ENCODE assay signal across 8 cellular contexts in the genomic region with DNA sequence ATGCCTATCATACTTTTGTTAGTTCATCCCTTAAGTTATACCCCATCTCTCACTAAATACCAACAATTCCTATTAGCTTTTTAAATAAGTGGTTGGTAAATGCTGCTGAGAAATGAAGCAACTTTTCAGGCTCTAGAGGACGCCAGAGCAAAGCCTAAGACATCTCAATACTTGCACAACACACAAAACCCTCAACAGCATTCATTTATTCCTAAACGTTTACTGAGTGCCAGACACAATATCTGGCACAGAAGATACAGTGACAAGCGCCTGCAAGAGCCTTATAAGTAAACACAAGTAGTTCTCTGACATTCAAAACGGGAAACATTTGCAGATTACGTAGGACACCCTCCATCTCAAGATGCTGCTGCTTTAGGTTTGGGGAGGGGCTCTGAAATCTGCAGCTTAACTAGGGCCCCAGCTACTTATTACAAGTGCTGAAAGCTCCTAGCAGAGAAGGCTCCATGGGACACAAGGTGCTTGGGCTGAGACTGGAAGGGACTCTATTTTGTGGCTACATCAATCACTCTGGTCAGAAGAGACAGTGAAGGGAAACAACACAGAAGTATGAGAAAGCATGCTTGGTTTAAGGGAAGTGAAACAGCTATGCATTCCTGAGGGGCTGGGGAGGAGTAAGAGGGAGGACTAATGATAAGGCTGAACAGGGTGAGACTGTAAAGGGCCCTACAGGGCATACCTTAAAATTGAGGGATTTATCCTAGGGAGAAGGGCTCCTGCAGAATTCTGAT.
DNase-seq lines count a peak whose midpoint lies in the region; ATAC-seq and TF ChIP-seq lines count a peak whose summit lies in the region.

No MANE protein-coding gene starts in this region.

- H3K27ac Mint-ChIP-seq in neural progenitor cell: no peak overlapping the region

- WGBS in adrenal gland, 4 donors: 63 to 73% (median 69%) methylated on average over 5 of the region's 5 CpGs

- H2AFZ ChIP-seq in neural progenitor cell (replicated peaks): no peak overlapping the region

- intact Hi-C loops in adrenal gland (cut with DNase I): no loop called here

- H3K27me3 Mint-ChIP-seq in neural progenitor cell (ENCODE audit: insufficient read depth, low read depth): no peaks in the 10 kb centered on the region

- no peaks in the 10 kb centered on the region for H3F3A ChIP-seq in neural progenitor cell (ENCODE audit: low read depth)

- no peak for TF ChIP-seq POLR2A in adrenal gland (IDR thresholded peaks at IDR 0.05)

- H3K36me3 Mint-ChIP-seq in neural progenitor cell: no peaks in the 10 kb centered on the region

- H4K20me1 ChIP-seq in BLaER1 treated with 17β-estradiol and CSF1 and Interleukin-3, amounts not matched to agents 10 nM and 100 nM: no peaks in the 10 kb centered on the region
- no peaks in the 10 kb centered on the region for H4K20me1 ChIP-seq in neural progenitor cell (ENCODE audit: low read depth)

- no peak overlapping the region for H3K4me3 ChIP-seq in BLaER1 treated with 17β-estradiol and CSF1 and Interleukin-3, amounts not matched to agents 10 nM and 100 nM
- H3K4me3 ChIP-seq in neural progenitor cell (no peak overlapping the region), adrenal gland (no peak overlapping the region)

- peaks cover 5 to 33% (median 11%) of the 10 kb centered on the region in 11 experiments; a peak in 17 of 22 replicates for H3K36me3 ChIP-seq in BLaER1 treated with 17β-estradiol and CSF1 and Interleukin-3, amounts not matched to agents 10 nM and 100 nM
- H3K36me3 ChIP-seq in neural progenitor cell (no peaks in the 10 kb centered on the region), adrenal gland (replicated peaks in 1 of 2) (no peaks in the 10 kb centered on the region)

- H3K4me3 Mint-ChIP-seq in neural progenitor cell: no peak overlapping the region

- H3K27me3 ChIP-seq in BLaER1 treated with 17β-estradiol and CSF1 and Interleukin-3, amounts not matched to agents 10 nM and 100 nM: no peaks in the 10 kb centered on the region
- no peaks in the 10 kb centered on the region for H3K27me3 ChIP-seq in neural progenitor cell
- H3K27me3 ChIP-seq in adrenal gland: no peaks in the 10 kb centered on the region

- peaks cover 0 to 18% (median 8%) of the 10 kb centered on the region in 11 experiments; a peak in 18 of 22 replicates for H3K9me3 ChIP-seq in BLaER1 treated with 17β-estradiol and CSF1 and Interleukin-3, amounts not matched to agents 10 nM and 100 nM (replicated peaks in 1 of 11)
- H3K9me3 ChIP-seq in neural progenitor cell (ENCODE audit: low read depth) (no peaks in the 10 kb centered on the region), adrenal gland (replicated peaks in 1 of 3) (no peaks in the 10 kb centered on the region)

- H3K4me1 Mint-ChIP-seq in neural progenitor cell: peaks cover 13% of the 10 kb centered on the region

- H3K4me1 ChIP-seq in BLaER1 treated with 17β-estradiol and CSF1 and Interleukin-3, amounts not matched to agents 10 nM and 100 nM: peaks cover 51 to 61% (median 58%) of the 10 kb centered on the region in 10 experiments
- H3K4me1 ChIP-seq in neural progenitor cell (peaks cover 15% of the 10 kb centered on the region), adrenal gland (replicated peaks in 1 of 2) (peaks cover 0 to 5% of the 10 kb centered on the region in 2 donors)

- ATAC-seq in GM19395 (IDR thresholded peaks at IDR 0.05; ENCODE audit: unreplicated experiment): peak; percentile 90
- peak; percentile 83 for ATAC-seq in HG03175 (IDR thresholded peaks at IDR 0.05; ENCODE audit: unreplicated experiment)

- peak; percentile 11 for DNase-seq in neural progenitor cell (ENCODE audit: low spot score)
- no peak for DNase-seq in adrenal gland
- DNase-seq in COLO829 (ENCODE audit: low spot score): no peak
- DNase-seq in iPS-NIHi11 (ENCODE audit: low spot score): no peak

- peak overlapping the region in 10 of 11 experiments; percentile 18 to 81 (median 70); a peak in 17 of 22 replicates for H3K27ac ChIP-seq in BLaER1 treated with 17β-estradiol and CSF1 and Interleukin-3, amounts not matched to agents 10 nM and 100 nM
- H3K27ac ChIP-seq in angular gyrus (ENCODE audit: low read depth, low read length) (peak overlapping the region; percentile 94), neural progenitor cell (no peak overlapping the region), adrenal gland (no peak overlapping the region)

- peak overlapping the region in 8 of 11 experiments; percentile 30 to 63 (median 46); a peak in 12 of 22 replicates for H3K9ac ChIP-seq in BLaER1 treated with 17β-estradiol and CSF1 and Interleukin-3, amounts not matched to agents 10 nM and 100 nM
- no peak overlapping the region for H3K9ac ChIP-seq in neural progenitor cell

- TF ChIP-seq CTCF in neural progenitor cell (IDR thresholded peaks at IDR 0.05): peak; percentile 37
- TF ChIP-seq CTCF in adrenal gland (IDR thresholded peaks at IDR 0.05): peak in 1 of 6 experiments; percentile 13

- H3K79me2 ChIP-seq in neural progenitor cell (ENCODE audit: low read depth): no peaks in the 10 kb centered on the region

- no peaks in the 10 kb centered on the region for H3K9me3 Mint-ChIP-seq in neural progenitor cell

- H3K4me2 ChIP-seq in BLaER1 treated with 17β-estradiol and CSF1 and Interleukin-3, amounts not matched to agents 10 nM and 100 nM: peak overlapping the region; percentile 50 to 77 (median 65)
- peak overlapping the region; percentile 23 for H3K4me2 ChIP-seq in neural progenitor cell

Comparison
In these comparisons a context has a peak if more than half of its experiments do, and no peak if none do; other contexts are left out.
1. H3K27ac ChIP-seq: peak in BLaER1 treated with 17β-estradiol and CSF1 and Interleukin-3, amounts not matched to agents 10 nM and 100 nM (10 of 11) and angular gyrus (single experiment); none in neural progenitor cell (single experiment) and adrenal gland (0 of 5).